Comparison of ENCODE assay signal across 14 cellular contexts in the genomic region with DNA sequence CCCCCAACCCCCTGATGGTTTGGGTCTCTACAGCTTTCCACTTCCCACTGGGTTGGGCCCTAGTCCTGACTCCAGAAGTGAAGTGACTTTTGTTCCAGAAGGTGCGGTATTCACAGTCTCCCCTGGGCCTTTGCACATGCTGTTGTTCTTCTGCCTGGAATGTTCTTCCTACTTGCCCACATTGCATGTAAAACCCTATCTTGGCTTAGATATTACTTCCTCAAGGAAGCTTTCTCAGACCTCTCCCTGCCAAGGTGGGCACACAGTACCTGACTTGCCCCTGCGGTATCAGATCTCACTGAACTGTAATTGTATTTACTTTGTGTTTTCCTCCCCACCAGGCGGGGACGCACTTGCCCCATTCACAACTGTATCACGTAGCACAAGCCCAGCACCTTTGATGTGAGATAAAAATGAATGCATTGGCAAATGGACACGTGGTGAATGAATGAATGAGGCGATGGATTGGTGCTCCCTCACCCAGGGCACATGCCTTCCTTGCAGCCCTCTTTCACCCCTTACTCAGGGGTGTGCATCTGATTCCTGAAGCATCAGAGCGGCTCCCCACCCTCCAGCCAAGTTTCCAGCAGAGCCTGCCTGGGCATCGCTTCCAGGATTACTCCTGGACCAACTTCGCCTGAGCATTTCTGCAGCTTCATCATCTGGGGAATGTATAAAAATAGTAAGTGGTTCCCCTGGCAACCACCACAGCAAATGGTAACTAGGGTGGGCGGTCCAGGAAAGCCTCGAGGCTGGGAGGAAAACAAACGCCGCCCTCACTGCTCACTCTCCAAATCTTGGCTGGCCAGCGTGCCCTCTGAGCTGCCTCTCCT. TPM values are rescaled to one million over a fixed set of nuclear protein-coding genes. Genes with fewer than 3 reads are reported as not detected.
A peak's percentile ranks its signal among the peaks of the same experiment; 100 is the strongest.
DNase-seq lines count a peak whose midpoint lies in the region; ATAC-seq and TF ChIP-seq lines count a peak whose summit lies in the region.
"Had no signal": no experiment of that assay in that cellular context is flagged by ENCODE, and none has a peak within 500 bp of the region (broad histone marks: within the 10 kb centered on the region; RNA-seq: fewer than 3 reads in every experiment).

No MANE protein-coding gene starts in this region.

- TF ChIP-seq CTCF in coronary artery (IDR thresholded peaks at IDR 0.05) (no peak), PC-9 (conservative IDR thresholded peaks at IDR 0.05) (no peak), OCI-LY7 (conservative IDR thresholded peaks at IDR 0.05; ENCODE audit: low read length) (no peak)

- POLR2A ChIA-PET in PC-9 (lab: Charles Lee; ENCODE audit: unreplicated experiment) (no interaction called here), OCI-LY7 (lab: Charles Lee) (interaction anchor here (0.6 to 0.7 kb wide), 2 partner anchors 54 to 87 kb away, joined by 3 read pairs; no protein-coding TSS in a partner anchor)

- DNase-seq in LHCN-M2 (ENCODE audit: low read depth): peak; percentile 72
- DNase-seq in coronary artery (ENCODE audit: low spot score): peak; percentile 90
- DNase-seq in hypothalamus (lab: John Stamatoyannopoulos, UW): peak in 27 of 51 donors; percentile 21 to 67 (median 47)
- no peak for DNase-seq in PC-9
- no peak for DNase-seq in NCI-H2107 (lab: John Stamatoyannopoulos, UW)
- no peak for DNase-seq in OCI-LY7 (ENCODE audit: low spot score)
- DNase-seq: activated CD4-positive, alpha-beta T cell treated with anti-CD3 and anti-CD28 coated beads for 36 hours; activated naive CD4-positive, alpha-beta T cell treated with anti-CD3 and anti-CD28 coated beads for 36 hours; H7; NCI-H1105 treated with DMSO at 0.1 percent for 48 hours; stimulated activated naive B cell treated with anti-CD40 and anti-IgM and Interleukin-4, amounts not matched to agents 10 μg/mL and 1 μg/mL and 100 μg/mL, for 72 hours had no signal

- H3K27me3 ChIP-seq in PC-9 (ENCODE audit: insufficient read depth, low read depth): no peaks in the 10 kb centered on the region

- BruUV-seq in PC-9 (replicated peaks; lab: Mats Ljungman, UMichigan): no TSS peak
- BruUV-seq in OCI-LY7 (replicated peaks; lab: Mats Ljungman, UMichigan): no TSS peak

- H3K27ac ChIP-seq in coronary artery (peak overlapping the region; percentile 78 to 93), temporal lobe (ENCODE audit: low read depth, low read length) (peak overlapping the region; percentile 13), PC-9 (no peak overlapping the region), OCI-LY7 (ENCODE audit: low read depth, low read length, poor library complexity, severe bottlenecking) (no peak overlapping the region)

- H3K4me2 ChIP-seq in PC-9 (no peak overlapping the region), OCI-LY7 (ENCODE audit: low read length) (no peak overlapping the region)

- no peaks in the 10 kb centered on the region for H3K36me3 ChIP-seq in PC-9 (ENCODE audit: low read depth)
- no peaks in the 10 kb centered on the region for H3K36me3 ChIP-seq in OCI-LY7 (ENCODE audit: insufficient read depth, low read length)

- no peak for ATAC-seq in HG03097 (IDR thresholded peaks at IDR 0.05; ENCODE audit: low FRiP score, unreplicated experiment)
- ATAC-seq: activated CD4-positive, alpha-beta T cell treated with anti-CD3 and anti-CD28 coated beads for 36 hours; stimulated activated naive B cell treated with anti-CD40 and anti-IgM and Interleukin-4, amounts not matched to agents 10 μg/mL and 1 μg/mL and 100 μg/mL, for 72 hours had no signal

- H3K9me3 ChIP-seq in PC-9 (ENCODE audit: insufficient read depth, low read depth) (no peaks in the 10 kb centered on the region), OCI-LY7 (ENCODE audit: low read length) (no peaks in the 10 kb centered on the region)

- CTCF ChIA-PET in PC-9 (lab: Charles Lee) (no interaction called here), OCI-LY7 (lab: Charles Lee; ENCODE audit: unreplicated experiment) (no interaction called here)

- intact Hi-C loops in PC-9 (cut with micrococcal nuclease; ENCODE audit: unreplicated experiment) (loop anchor here (10.0 kb wide), 2 partner anchors 168 to 418 kb away; a partner anchor contains a TSS), OCI-LY7 (cut with micrococcal nuclease; ENCODE audit: unreplicated experiment) (loop anchor here (10.0 kb wide), 1 partner anchor 168 kb away; a partner anchor contains a TSS)

- H2AFZ ChIP-seq in PC-9 (no peak overlapping the region), OCI-LY7 (ENCODE audit: low read length) (no peak overlapping the region)

- no peaks in the 10 kb centered on the region for H4K20me1 ChIP-seq in PC-9 (ENCODE audit: insufficient read depth)
- no peaks in the 10 kb centered on the region for H4K20me1 ChIP-seq in OCI-LY7 (ENCODE audit: insufficient read depth, low read length)

- H3K4me1 ChIP-seq in PC-9 (replicated peaks; ENCODE audit: insufficient read depth) (no peaks in the 10 kb centered on the region), OCI-LY7 (ENCODE audit: insufficient read depth, low read length, poor library complexity, severe bottlenecking) (peaks cover 11% of the 10 kb centered on the region)

- H3F3A ChIP-seq in PC-9 (ENCODE audit: insufficient read depth, low read depth): no peaks in the 10 kb centered on the region

- peak overlapping the region; percentile 38 for H3K4me3 ChIP-seq in coronary artery
- no peak overlapping the region for H3K4me3 ChIP-seq in PC-9
- no peak overlapping the region for H3K4me3 ChIP-seq in OCI-LY7 (ENCODE audit: low read depth, low read length, poor library complexity, severe bottlenecking)
- H3K4me3 ChIP-seq: lung had no signal

- H3K79me2 ChIP-seq in PC-9 (ENCODE audit: low read depth) (no peaks in the 10 kb centered on the region), OCI-LY7 (ENCODE audit: insufficient read depth, low read depth, low read length) (no peaks in the 10 kb centered on the region)

- H3K9me2 ChIP-seq in PC-9 (ENCODE audit: insufficient read depth) (no peaks in the 10 kb centered on the region), OCI-LY7 (ENCODE audit: insufficient read depth, low read length) (no peaks in the 10 kb centered on the region)

RNA-seq across cellular contexts. Expression of a gene that starts 19.8 kb away (rescaled TPM):
- total RNA-seq in LHCN-M2 (2014; rRNA removed) (58.0 and 63.1 TPM in 2 replicates), temporal lobe (19.9 TPM), PC-9 (2021) (71.8 and 85.9 TPM in 2 replicates), OCI-LY7 (2022) (12.7 and 15.0 TPM in 2 replicates)
- 84.5 TPM for polyA plus RNA-seq in LHCN-M2 (2012)
- 12.9 and 15.5 TPM in 2 replicates for total RNA-seq in OCI-LY7 (2014; rRNA removed; shearing (Covaris generic))

RNA-seq across cellular contexts. Expression of a gene that starts 37.9 kb away (rescaled TPM):
- total RNA-seq in LHCN-M2 (2014; rRNA removed): 8.7 and 10.7 TPM in 2 replicates
- 4.7 TPM for polyA plus RNA-seq in LHCN-M2 (2012)
- total RNA-seq in temporal lobe: 19.4 TPM
- total RNA-seq in PC-9 (2021): 27.7 and 28.7 TPM in 2 replicates
- 23.6 and 30.8 TPM in 2 replicates for total RNA-seq in OCI-LY7 (2014; rRNA removed; shearing (Covaris generic))
- total RNA-seq in OCI-LY7 (2022): 15.7 and 17.3 TPM in 2 replicates

Comparison
In these comparisons a context has a peak if more than half of its experiments do, and no peak if none do; other contexts are left out.
1. DNase-seq: peak in LHCN-M2 (single experiment), coronary artery (single experiment) and hypothalamus (27 of 51); none in PC-9 (0 of 2), NCI-H2107 (single experiment) and OCI-LY7 (single experiment).
2. H3K27ac ChIP-seq: peak in coronary artery (2 of 2) and temporal lobe (single experiment); none in PC-9 (single experiment) and OCI-LY7 (single experiment).